In genomic region chr3:190217081-190217480, GRCh38 we compare ENCODE assay signal across 19 cellular contexts.
DNase-seq lines count a peak whose midpoint lies in the region; ATAC-seq and TF ChIP-seq lines count a peak whose summit lies in the region.
"Had no signal": no experiment of that assay in that cellular context is flagged by ENCODE, and none has a peak within 500 bp of the region (broad histone marks: within the 10 kb centered on the region; RNA-seq: fewer than 3 reads in every experiment).

No MANE protein-coding gene starts in this region.

- intact Hi-C loops in cardiac septum (cut with DNase I) (no loop called here), colonic mucosa (cut with DNase I) (no loop called here)

- TF ChIP-seq CTCF in astrocyte of the spinal cord (IDR thresholded peaks at IDR 0.05; ENCODE audit: low read depth, low read length) (no peak), foreskin keratinocyte (conservative IDR thresholded peaks at IDR 0.05) (no peak), colonic mucosa (IDR thresholded peaks at IDR 0.05) (no peak)

- no peaks in the 10 kb centered on the region for H3K9me3 ChIP-seq in colonic mucosa
- H3K9me3 ChIP-seq: uterus had no signal

- DNase-seq in EH (ENCODE audit: low read depth) (peak; percentile 41), MV-4-11 (lab: John Stamatoyannopoulos, UW) (peak; percentile 71), astrocyte of the spinal cord (ENCODE audit: low read depth, low spot score) (peak; percentile 35), foreskin keratinocyte (peak; percentile 46 to 70), KG1 (lab: John Stamatoyannopoulos, UW) (no peak), cardiac septum (ENCODE audit: low spot score) (no peak), caudate nucleus (lab: John Stamatoyannopoulos, UW) (no peak), colonic mucosa (no peak)
- DNase-seq: activated effector memory CD4-positive, alpha-beta T cell treated with anti-CD3 and anti-CD28 coated beads, Interleukin-2, amount 50 U/mL, for 16 hours; anterior cingulate cortex; dorsolateral prefrontal cortex; left ventricle myocardium superior; naive thymus-derived CD8-positive, alpha-beta T cell; NCI-H524 treated with DMSO at 0.1 percent for 48 hours; stimulated activated naive CD8-positive, alpha-beta T cell treated with anti-CD3 and anti-CD28 coated beads, Interleukin-15, Interleukin-2, amounts not matched to agents 100 U/mL and 50 U/mL, for 24 hours; T-helper 1 cell; uterus had no signal

- no peaks in the 10 kb centered on the region for H3K36me3 ChIP-seq in colonic mucosa
- H3K36me3 ChIP-seq: uterus had no signal

- no peak overlapping the region for H3K4me3 ChIP-seq in astrocyte of the spinal cord (ENCODE audit: low read depth, low read length)
- H3K4me3 ChIP-seq in colonic mucosa: no peak overlapping the region
- H3K4me3 ChIP-seq: dorsolateral prefrontal cortex, uterus had no signal

- H3K27me3 ChIP-seq in foreskin keratinocyte (no peaks in the 10 kb centered on the region), colonic mucosa (no peaks in the 10 kb centered on the region)
- H3K27me3 ChIP-seq: dorsolateral prefrontal cortex, uterus had no signal

- H3K4me1 ChIP-seq in foreskin keratinocyte: no peaks in the 10 kb centered on the region
- no peaks in the 10 kb centered on the region for H3K4me1 ChIP-seq in colonic mucosa
- H3K4me1 ChIP-seq: uterus had no signal

- ATAC-seq in foreskin keratinocyte: peak; percentile 69
- ATAC-seq: activated CD4-positive, CD25-positive, alpha-beta regulatory T cell treated with anti-CD3 and anti-CD28 coated beads, Interleukin-2, amount 50 U/mL, for 24 hours; left ventricle myocardium superior; naive thymus-derived CD8-positive, alpha-beta T cell; stimulated activated naive CD8-positive, alpha-beta T cell treated with anti-CD3 and anti-CD28 coated beads, Interleukin-15, Interleukin-2, amounts not matched to agents 100 U/mL and 50 U/mL, for 24 hours had no signal

- no peak overlapping the region for H3K9ac ChIP-seq in colonic mucosa (ENCODE audit: low read depth in 2 of 2, low read length in 2 of 2)

- in situ Hi-C loops in astrocyte of the spinal cord (cut with HindIII; ENCODE audit: low sequenced_read_pairs): loop anchor here (25.0 kb wide), 1 partner anchor 255 kb away; no protein-coding TSS in a partner anchor

- H3K27ac ChIP-seq in foreskin keratinocyte (no peak overlapping the region), caudate nucleus (ENCODE audit: low read depth, low read length) (no peak overlapping the region), colonic mucosa (no peak overlapping the region)
- H3K27ac ChIP-seq: dorsolateral prefrontal cortex, HL-60, uterus had no signal

Comparison
In these comparisons a context has a peak if more than half of its experiments do, and no peak if none do; other contexts are left out.
1. DNase-seq: peak in EH (single experiment), MV-4-11 (single experiment), astrocyte of the spinal cord (single experiment) and foreskin keratinocyte (2 of 2); none in KG1 (single experiment), cardiac septum (single experiment), caudate nucleus (0 of 61) and colonic mucosa (single experiment).